18 cellular contexts compared by ENCODE assay signal in genomic region chr2:10655074-10655840, GRCh38. TPM values are rescaled to one million over a fixed set of nuclear protein-coding genes. Genes with fewer than 3 reads are reported as not detected.
DNase-seq lines count a peak whose midpoint lies in the region; ATAC-seq and TF ChIP-seq lines count a peak whose summit lies in the region.
"Had no signal": no experiment of that assay in that cellular context is flagged by ENCODE, and none has a peak within 500 bp of the region (broad histone marks: within the 10 kb centered on the region; RNA-seq: fewer than 3 reads in every experiment).

No MANE protein-coding gene starts in this region.

- H3K27me3 Mint-ChIP-seq in CD4-positive, alpha-beta T cell: no peaks in the 10 kb centered on the region
- H3K27me3 Mint-ChIP-seq in activated T-helper 1 cell treated with anti-CD3 and anti-CD28 coated beads, Interleukin-12 subunit alpha, Interleukin-12 subunit beta, Interleukin-2, Interleukin-4 antibody, amounts not matched to agents 30 ng/mL and 10 ng/mL and 1 ng/mL, durations not matched to agents 14 hours and 24 hours and 36 hours (ENCODE audit: insufficient read depth): no peaks in the 10 kb centered on the region

- peaks cover 31% of the 10 kb centered on the region for H3K4me1 Mint-ChIP-seq in CD4-positive, alpha-beta T cell (ENCODE audit: low read depth)
- peaks cover 60% of the 10 kb centered on the region for H3K4me1 Mint-ChIP-seq in activated T-helper 1 cell treated with anti-CD3 and anti-CD28 coated beads, Interleukin-12 subunit alpha, Interleukin-12 subunit beta, Interleukin-2, Interleukin-4 antibody, amounts not matched to agents 30 ng/mL and 10 ng/mL and 1 ng/mL, durations not matched to agents 14 hours and 24 hours and 36 hours (ENCODE audit: low read depth)
- H3K4me1 Mint-ChIP-seq: H9 had no signal

- CTCF ChIA-PET in CD4-positive, alpha-beta T cell (lab: Charles Lee): no interaction called here

- no peak for DNase-seq in CD4-positive, alpha-beta T cell
- peak; percentile 17 for DNase-seq in ELR (ENCODE audit: low read depth)
- DNase-seq in activated T-helper 1 cell treated with anti-CD3 and anti-CD28 coated beads, Interleukin-12 subunit alpha, Interleukin-12 subunit beta, Interleukin-2, Interleukin-4 antibody, amounts not matched to agents 30 ng/mL and 10 ng/mL and 1 ng/mL, durations not matched to agents 14 hours and 24 hours and 36 hours (ENCODE audit: low spot score): no peak
- DNase-seq in fibroblast of gingiva (ENCODE audit: low read depth): peak; percentile 11
- no peak for DNase-seq in AG08396 (ENCODE audit: low spot score)
- DNase-seq in superior temporal gyrus (ENCODE audit: extremely low spot score): no peak
- DNase-seq in NCI-H187 treated with DMSO at 0.1 percent for 48 hours (lab: John Stamatoyannopoulos, UW): no peak
- DNase-seq: activated CD4-positive, alpha-beta T cell treated with anti-CD3 and anti-CD28 coated beads, Interleukin-2, amount 50 U/mL, for 4 hours; DMS53; H9; hypothalamus; Karpas-422; NCI-H1436 treated with DMSO at 0.1 percent for 48 hours; ovary; SIG-M5; stimulated activated CD4-positive, alpha-beta T cell treated with anti-CD3 and anti-CD28 coated beads, Interleukin-4, amount 100 ng/mL, for 24 hours; tibial artery had no signal

- no peaks in the 10 kb centered on the region for H3K27me3 ChIP-seq in CD4-positive, alpha-beta T cell (ENCODE audit: control insufficient read depth, insufficient read depth, low read length)
- H3K27me3 ChIP-seq: BLaER1, ovary, tibial artery had no signal

- intact Hi-C loops in CD4-positive, alpha-beta T cell (cut with DNase I, micrococcal nuclease): no loop called here
- intact Hi-C loops in activated T-helper 1 cell treated with anti-CD3 and anti-CD28 coated beads, Interleukin-12 subunit alpha, Interleukin-12 subunit beta, Interleukin-2, Interleukin-4 antibody, amounts not matched to agents 30 ng/mL and 10 ng/mL and 1 ng/mL, durations not matched to agents 14 hours and 24 hours and 36 hours (cut with micrococcal nuclease): loop anchor here (1.0 to 2.0 kb wide), 4 partner anchors 13 to 531 kb away; partner anchors contain the start of gene NOL10

- no peak for TF ChIP-seq CTCF in CD4-positive, alpha-beta T cell (IDR thresholded peaks at IDR 0.05)

- H3K9me3 Mint-ChIP-seq in CD4-positive, alpha-beta T cell: no peaks in the 10 kb centered on the region
- no peaks in the 10 kb centered on the region for H3K9me3 Mint-ChIP-seq in activated T-helper 1 cell treated with anti-CD3 and anti-CD28 coated beads, Interleukin-12 subunit alpha, Interleukin-12 subunit beta, Interleukin-2, Interleukin-4 antibody, amounts not matched to agents 30 ng/mL and 10 ng/mL and 1 ng/mL, durations not matched to agents 14 hours and 24 hours and 36 hours
- H3K9me3 Mint-ChIP-seq: H9 had no signal

- no peak overlapping the region for H3K27ac ChIP-seq in CD4-positive, alpha-beta T cell (ENCODE audit: low read depth, low read length)
- H3K27ac ChIP-seq: BLaER1, ovary, tibial artery had no signal

- POLR2A ChIA-PET in CD4-positive, alpha-beta T cell (lab: Charles Lee): interaction anchor here (1.5 kb wide), 1 partner anchor 207 kb away, joined by 6 read pairs; the partner anchor contains the start of gene ODC1

- H3K36me3 Mint-ChIP-seq in CD4-positive, alpha-beta T cell (ENCODE audit: low read depth): peaks cover 91% of the 10 kb centered on the region
- peaks cover 50% of the 10 kb centered on the region for H3K36me3 Mint-ChIP-seq in activated T-helper 1 cell treated with anti-CD3 and anti-CD28 coated beads, Interleukin-12 subunit alpha, Interleukin-12 subunit beta, Interleukin-2, Interleukin-4 antibody, amounts not matched to agents 30 ng/mL and 10 ng/mL and 1 ng/mL, durations not matched to agents 14 hours and 24 hours and 36 hours (ENCODE audit: low read depth)

- peak overlapping the region; percentile 54 for H3K27ac Mint-ChIP-seq in CD4-positive, alpha-beta T cell
- peak overlapping the region; percentile 93 for H3K27ac Mint-ChIP-seq in activated T-helper 1 cell treated with anti-CD3 and anti-CD28 coated beads, Interleukin-12 subunit alpha, Interleukin-12 subunit beta, Interleukin-2, Interleukin-4 antibody, amounts not matched to agents 30 ng/mL and 10 ng/mL and 1 ng/mL, durations not matched to agents 14 hours and 24 hours and 36 hours

- no peaks in the 10 kb centered on the region for H3K9me3 ChIP-seq in CD4-positive, alpha-beta T cell (ENCODE audit: control insufficient read depth, low read length)
- H3K9me3 ChIP-seq: BLaER1, ovary, tibial artery had no signal

- H3K4me3 Mint-ChIP-seq in CD4-positive, alpha-beta T cell: no peak overlapping the region
- peak overlapping the region; percentile 9 for H3K4me3 Mint-ChIP-seq in activated T-helper 1 cell treated with anti-CD3 and anti-CD28 coated beads, Interleukin-12 subunit alpha, Interleukin-12 subunit beta, Interleukin-2, Interleukin-4 antibody, amounts not matched to agents 30 ng/mL and 10 ng/mL and 1 ng/mL, durations not matched to agents 14 hours and 24 hours and 36 hours
- H3K4me3 Mint-ChIP-seq: H9 had no signal

- ATAC-seq in CD4-positive, alpha-beta T cell (ENCODE audit: poor library complexity): no peak

RNA-seq across cellular contexts. Expression of gene NOL10, which starts 34.5 kb away (rescaled TPM):
- total RNA-seq in CD4-positive, alpha-beta T cell: 10 to 100 TPM; 19.0 to 19.6 TPM
- total RNA-seq in activated T-helper 1 cell treated with anti-CD3 and anti-CD28 coated beads, Interleukin-12 subunit alpha, Interleukin-12 subunit beta, Interleukin-2, Interleukin-4 antibody, amounts not matched to agents 30 ng/mL and 10 ng/mL and 1 ng/mL, durations not matched to agents 14 hours and 24 hours and 36 hours: 47.0 and 48.2 TPM in 2 replicates

Comparison
In these comparisons a context has a peak if more than half of its experiments do, and no peak if none do; other contexts are left out.
1. DNase-seq: peak in ELR (single experiment) and fibroblast of gingiva (single experiment); none in CD4-positive, alpha-beta T cell (0 of 10), activated T-helper 1 cell treated with anti-CD3 and anti-CD28 coated beads, Interleukin-12 subunit alpha, Interleukin-12 subunit beta, Interleukin-2, Interleukin-4 antibody, amounts not matched to agents 30 ng/mL and 10 ng/mL and 1 ng/mL, durations not matched to agents 14 hours and 24 hours and 36 hours (single experiment), AG08396 (single experiment), superior temporal gyrus (single experiment) and NCI-H187 treated with DMSO at 0.1 percent for 48 hours (single experiment).